11 cellular contexts compared by ENCODE assay signal in the genomic region with DNA sequence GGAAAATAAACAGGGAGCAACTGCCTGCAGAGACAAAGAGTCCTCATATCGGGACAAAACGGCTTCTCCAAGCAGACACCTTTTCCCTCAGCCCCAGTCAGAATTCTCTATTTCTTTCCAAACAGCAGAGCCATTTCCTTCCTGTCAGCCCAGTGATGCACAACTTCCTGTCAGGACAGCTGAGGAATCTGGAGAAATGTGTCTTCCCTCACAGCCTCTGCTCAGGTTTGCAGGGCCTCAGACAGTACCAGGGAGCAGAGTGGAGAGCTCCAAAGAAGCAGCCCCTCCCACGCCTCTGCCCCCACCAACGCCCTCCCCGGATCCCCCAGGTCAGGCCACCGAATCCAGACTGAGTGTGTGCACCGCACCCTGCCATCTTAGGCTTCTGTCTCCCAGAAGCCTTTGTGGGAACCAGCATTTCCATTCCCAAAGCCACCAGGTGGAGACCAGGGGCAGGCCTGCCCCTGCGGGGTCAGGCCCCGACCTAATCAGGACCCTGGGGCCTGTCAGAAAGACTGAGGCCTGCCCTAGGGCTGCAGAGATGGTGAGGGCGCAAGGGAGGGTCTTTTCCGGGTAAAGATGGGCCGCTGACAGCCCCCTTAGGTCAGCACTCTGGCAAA. TPM values are rescaled to one million over a fixed set of nuclear protein-coding genes. Genes with fewer than 3 reads are reported as not detected.
DNase-seq lines count a peak whose midpoint lies in the region; ATAC-seq and TF ChIP-seq lines count a peak whose summit lies in the region.
"Had no signal": no experiment of that assay in that cellular context is flagged by ENCODE, and none has a peak within 500 bp of the region (broad histone marks: within the 10 kb centered on the region; RNA-seq: fewer than 3 reads in every experiment).

No MANE protein-coding gene starts in this region.

- H3K27me3 Mint-ChIP-seq in Caco-2 (ENCODE audit: insufficient read depth, unreplicated experiment): peaks cover 6% of the 10 kb centered on the region

- no peak overlapping the region for H2AFZ ChIP-seq in OCI-LY7 (ENCODE audit: low read length)
- no peak overlapping the region for H2AFZ ChIP-seq in parathyroid adenoma

- H3K9me3 Mint-ChIP-seq in Caco-2 (ENCODE audit: unreplicated experiment): no peaks in the 10 kb centered on the region
- H3K9me3 Mint-ChIP-seq: CD14-positive monocyte had no signal

- no peaks in the 10 kb centered on the region for H4K20me1 ChIP-seq in OCI-LY7 (ENCODE audit: insufficient read depth, low read length)

- CTCF ChIA-PET in OCI-LY7 (lab: Charles Lee; ENCODE audit: unreplicated experiment) (no interaction called here), Caco-2 (lab: Charles Lee) (interaction anchor here (0.7 kb wide), 1 partner anchor 23 kb away, joined by 4 read pairs; no protein-coding TSS in a partner anchor)

- no peaks in the 10 kb centered on the region for H3K36me3 Mint-ChIP-seq in Caco-2 (ENCODE audit: insufficient read depth, unreplicated experiment)
- H3K36me3 Mint-ChIP-seq: CD14-positive monocyte had no signal

- H3K27me3 ChIP-seq in parathyroid adenoma (ENCODE audit: control insufficient read depth, insufficient read depth, low read length) (no peaks in the 10 kb centered on the region), Caco-2 (replicated peaks; ENCODE audit: control insufficient read depth, insufficient read depth, low read length) (peaks cover 1% of the 10 kb centered on the region; the same call in 1 of the 2 replicates)

- DNase-seq in ELF-1 (ENCODE audit: low read depth, low spot score): peak; percentile 44
- DNase-seq in OCI-LY7 (ENCODE audit: low spot score): no peak
- peak; percentile 42 for DNase-seq in fibroblast of pulmonary artery (ENCODE audit: low read depth)
- no peak for DNase-seq in substantia nigra (lab: John Stamatoyannopoulos, UW)
- no peak for DNase-seq in NCI-H146 treated with DMSO at 0.1 percent for 48 hours (lab: John Stamatoyannopoulos, UW; ENCODE audit: unreplicated experiment)
- DNase-seq in Caco-2: no peak
- DNase-seq in sciatic nerve (ENCODE audit: low spot score): no peak
- DNase-seq: NCI-H510A treated with DMSO at 0.1 percent for 48 hours had no signal

- H3K9me3 ChIP-seq in OCI-LY7 (ENCODE audit: low read length) (no peaks in the 10 kb centered on the region), parathyroid adenoma (ENCODE audit: control insufficient read depth, low read length) (no peaks in the 10 kb centered on the region), Caco-2 (no peaks in the 10 kb centered on the region)

- H3K9ac ChIP-seq in parathyroid adenoma: no peak overlapping the region

- no peaks in the 10 kb centered on the region for H3K9me2 ChIP-seq in OCI-LY7 (ENCODE audit: insufficient read depth, low read length)

- H3K4me3 Mint-ChIP-seq in Caco-2 (ENCODE audit: unreplicated experiment): no peak overlapping the region

- no peak for ATAC-seq in sciatic nerve

- H3K4me1 ChIP-seq in OCI-LY7 (ENCODE audit: insufficient read depth, low read length, poor library complexity, severe bottlenecking): peaks cover 85% of the 10 kb centered on the region
- H3K4me1 ChIP-seq in parathyroid adenoma: no peaks in the 10 kb centered on the region
- no peaks in the 10 kb centered on the region for H3K4me1 ChIP-seq in Caco-2

- no peak overlapping the region for H3K27ac Mint-ChIP-seq in Caco-2 (ENCODE audit: unreplicated experiment)
- H3K27ac Mint-ChIP-seq: CD14-positive monocyte had no signal

- H3K4me3 ChIP-seq in OCI-LY7 (ENCODE audit: low read depth, low read length, poor library complexity, severe bottlenecking): no peak overlapping the region
- H3K4me3 ChIP-seq in fibroblast of pulmonary artery (replicated peaks; ENCODE audit: low read depth, low read length): no peak overlapping the region
- no peak overlapping the region for H3K4me3 ChIP-seq in parathyroid adenoma (ENCODE audit: low read depth, low read length)
- H3K4me3 ChIP-seq in Caco-2 (ENCODE audit: low read depth, low read length): no peak overlapping the region

- BruUV-seq in OCI-LY7 (replicated peaks; lab: Mats Ljungman, UMichigan) (no TSS peak), Caco-2 (replicated peaks; lab: Mats Ljungman, UMichigan) (no TSS peak)

- intact Hi-C loops in OCI-LY7 (cut with micrococcal nuclease; ENCODE audit: unreplicated experiment): no loop called here
- intact Hi-C loops in Caco-2 (cut with micrococcal nuclease; ENCODE audit: unreplicated experiment): no loop called here
- intact Hi-C loops in sciatic nerve (cut with DNase I): no loop called here

- H3K27ac ChIP-seq in OCI-LY7 (ENCODE audit: low read depth, low read length, poor library complexity, severe bottlenecking) (no peak overlapping the region), parathyroid adenoma (peak overlapping the region; percentile 15), substantia nigra (ENCODE audit: low read depth, low read length, poor library complexity, severe bottlenecking) (no peak overlapping the region)
- H3K27ac ChIP-seq: epithelial cell of prostate had no signal

- H3K79me2 ChIP-seq in OCI-LY7 (ENCODE audit: insufficient read depth, low read depth, low read length) (no peaks in the 10 kb centered on the region; the same call in 1 of the 2 replicates), parathyroid adenoma (no peaks in the 10 kb centered on the region)

- POLR2A ChIA-PET in OCI-LY7 (lab: Charles Lee): no interaction called here
- POLR2A ChIA-PET in Caco-2 (lab: Charles Lee): no interaction called here

- H3K36me3 ChIP-seq in OCI-LY7 (ENCODE audit: insufficient read depth, low read length) (peaks cover 11% of the 10 kb centered on the region; the same call in 1 of the 2 replicates), parathyroid adenoma (ENCODE audit: control insufficient read depth, insufficient read depth, low read length) (no peaks in the 10 kb centered on the region), Caco-2 (ENCODE audit: control insufficient read depth, insufficient read depth, low read length) (no peaks in the 10 kb centered on the region)

- TF ChIP-seq CTCF in OCI-LY7 (conservative IDR thresholded peaks at IDR 0.05; ENCODE audit: low read length) (no peak), fibroblast of pulmonary artery (IDR thresholded peaks at IDR 0.05; ENCODE audit: low read length, missing control alignments) (no peak), parathyroid adenoma (IDR thresholded peaks at IDR 0.05) (no peak), Caco-2 (IDR thresholded peaks at IDR 0.05; ENCODE audit: insufficient read depth in 1 of 2, low read depth in 1 of 2, low read length in 1 of 2, severe bottlenecking in 1 of 2, unreplicated experiment in 1 of 2) (no peak)

- H3K4me1 Mint-ChIP-seq in Caco-2 (ENCODE audit: low read depth, unreplicated experiment): no peaks in the 10 kb centered on the region

- H3K4me2 ChIP-seq in OCI-LY7 (ENCODE audit: low read length) (peak overlapping the region; percentile 52), parathyroid adenoma (ENCODE audit: low read length) (no peak overlapping the region)

RNA-seq across cellular contexts. Expression of a gene that starts 29.4 kb away (rescaled TPM):
- total RNA-seq in OCI-LY7 (2014; rRNA removed; shearing (Covaris generic)): 11.4 and 14.8 TPM in 2 replicates
- total RNA-seq in OCI-LY7 (2022): 44.5 and 50.8 TPM in 2 replicates
- 0.05 TPM in 1 of 2 replicates, not detected in the other for total RNA-seq in Caco-2 (2022)
- total RNA-seq in sciatic nerve: 1.8 TPM

Comparison
In these comparisons a context has a peak if more than half of its experiments do, and no peak if none do; other contexts are left out.
1. DNase-seq: peak in ELF-1 (single experiment) and fibroblast of pulmonary artery (single experiment); none in OCI-LY7 (single experiment), substantia nigra (0 of 49), NCI-H146 treated with DMSO at 0.1 percent for 48 hours (single experiment), Caco-2 (0 of 2) and sciatic nerve (single experiment).